14 cellular contexts compared by ENCODE assay signal in the genomic region with DNA sequence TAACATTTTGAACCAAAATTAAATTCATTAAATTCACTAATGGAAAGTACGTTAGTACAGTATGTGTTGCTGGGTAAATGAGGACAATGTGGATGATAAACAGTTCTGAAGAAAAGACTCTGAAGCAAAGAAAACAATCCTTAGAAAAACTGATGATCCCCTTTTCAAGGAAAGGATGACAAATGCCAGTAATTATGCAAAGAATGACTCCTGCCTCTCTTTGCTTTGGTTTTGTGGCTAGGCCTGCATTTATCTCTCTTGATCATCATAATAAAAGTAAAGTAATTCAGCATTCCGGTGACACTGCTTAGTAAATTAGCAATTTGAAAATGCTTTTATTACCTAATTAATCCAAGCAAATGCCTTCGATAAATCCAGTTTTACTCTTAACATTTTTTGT.
DNase-seq lines count a peak whose midpoint lies in the region; ATAC-seq and TF ChIP-seq lines count a peak whose summit lies in the region.
"Had no signal": no experiment of that assay in that cellular context is flagged by ENCODE, and none has a peak within 500 bp of the region (broad histone marks: within the 10 kb centered on the region; RNA-seq: fewer than 3 reads in every experiment).

No MANE protein-coding gene starts in this region.

- DNase-seq in activated CD4-positive, alpha-beta T cell treated with anti-CD3 and anti-CD28 coated beads for 36 hours: no peak
- DNase-seq in activated CD4-positive, alpha-beta T cell treated with anti-CD3 and anti-CD28 coated beads, Interleukin-2, amount 50 U/mL, for 1 hour: no peak
- DNase-seq in M059J (ENCODE audit: low read depth): peak; percentile 83
- peak; percentile 45 for DNase-seq in astrocyte of the hippocampus (ENCODE audit: low read depth, low spot score)
- no peak for DNase-seq in NCI-H2227 (lab: John Stamatoyannopoulos, UW; ENCODE audit: unreplicated experiment)
- no peak for DNase-seq in suprapubic skin (ENCODE audit: low spot score in 2 of 2)
- DNase-seq: caudate nucleus, islet precursor cell, naive B cell, NCI-H2029, T-helper 9 cell had no signal

- H3K27ac Mint-ChIP-seq in activated CD4-positive, alpha-beta T cell treated with anti-CD3 and anti-CD28 coated beads for 36 hours: peak overlapping the region; percentile 91
- H3K27ac Mint-ChIP-seq in nephron: no peak overlapping the region
- H3K27ac Mint-ChIP-seq: naive B cell had no signal

- no peaks in the 10 kb centered on the region for H3K4me1 ChIP-seq in suprapubic skin

- 55% methylated on average over 3 of the region's 3 CpGs for WGBS in suprapubic skin

- CTCF ChIA-PET in activated CD4-positive, alpha-beta T cell treated with anti-CD3 and anti-CD28 coated beads for 36 hours (lab: Charles Lee): no interaction called here

- peaks cover 29% of the 10 kb centered on the region for H3K4me1 Mint-ChIP-seq in activated CD4-positive, alpha-beta T cell treated with anti-CD3 and anti-CD28 coated beads for 36 hours
- no peaks in the 10 kb centered on the region for H3K4me1 Mint-ChIP-seq in nephron

- TF ChIP-seq EP300 in suprapubic skin (IDR thresholded peaks at IDR 0.05): no peak

- no peak overlapping the region for H3K27ac ChIP-seq in suprapubic skin

- H3K9me3 ChIP-seq in suprapubic skin: no peaks in the 10 kb centered on the region

- intact Hi-C loops in activated CD4-positive, alpha-beta T cell treated with anti-CD3 and anti-CD28 coated beads for 36 hours (cut with DNase I, micrococcal nuclease): loop anchor here (1.0 to 10.0 kb wide), 7 partner anchors 142 to 719 kb away; a partner anchor contains a TSS

- peaks cover 27% of the 10 kb centered on the region for H3K36me3 Mint-ChIP-seq in activated CD4-positive, alpha-beta T cell treated with anti-CD3 and anti-CD28 coated beads for 36 hours (ENCODE audit: low read depth)
- H3K36me3 Mint-ChIP-seq in nephron (ENCODE audit: low read depth): peaks cover 11% of the 10 kb centered on the region
- H3K36me3 Mint-ChIP-seq: naive B cell had no signal

- no peaks in the 10 kb centered on the region for H3K36me3 ChIP-seq in suprapubic skin

- TF ChIP-seq CTCF in nephron (IDR thresholded peaks at IDR 0.05; ENCODE audit: unreplicated experiment in 3 of 3) (no peak), suprapubic skin (IDR thresholded peaks at IDR 0.05) (no peak)

- no peak overlapping the region for H3K4me3 ChIP-seq in suprapubic skin
- H3K4me3 ChIP-seq: K562 had no signal

- no peaks in the 10 kb centered on the region for H3K27me3 ChIP-seq in suprapubic skin

- ATAC-seq in activated CD4-positive, alpha-beta T cell treated with anti-CD3 and anti-CD28 coated beads for 36 hours: peak; percentile 6
- ATAC-seq in GM18519 (IDR thresholded peaks at IDR 0.05; ENCODE audit: low FRiP score, unreplicated experiment): no peak
- ATAC-seq: K562 had no signal

- H3K27me3 Mint-ChIP-seq in activated CD4-positive, alpha-beta T cell treated with anti-CD3 and anti-CD28 coated beads for 36 hours: no peaks in the 10 kb centered on the region
- peaks cover 43% of the 10 kb centered on the region for H3K27me3 Mint-ChIP-seq in nephron (ENCODE audit: low read depth)

- no peaks in the 10 kb centered on the region for H3K9me3 Mint-ChIP-seq in activated CD4-positive, alpha-beta T cell treated with anti-CD3 and anti-CD28 coated beads for 36 hours (ENCODE audit: low read depth)
- H3K9me3 Mint-ChIP-seq in nephron: peaks cover 3% of the 10 kb centered on the region

- peak overlapping the region; percentile 99 for H3K4me3 Mint-ChIP-seq in activated CD4-positive, alpha-beta T cell treated with anti-CD3 and anti-CD28 coated beads for 36 hours
- H3K4me3 Mint-ChIP-seq in nephron: peak overlapping the region; percentile 48 to 81 (median 72)

- no peak for TF ChIP-seq POLR2A in suprapubic skin (IDR thresholded peaks at IDR 0.05)

- POLR2A ChIA-PET in activated CD4-positive, alpha-beta T cell treated with anti-CD3 and anti-CD28 coated beads for 36 hours (lab: Charles Lee): no interaction called here

Comparison
In these comparisons a context has a peak if more than half of its experiments do, and no peak if none do; other contexts are left out.
1. DNase-seq: peak in M059J (single experiment) and astrocyte of the hippocampus (single experiment); none in activated CD4-positive, alpha-beta T cell treated with anti-CD3 and anti-CD28 coated beads for 36 hours (single experiment), activated CD4-positive, alpha-beta T cell treated with anti-CD3 and anti-CD28 coated beads, Interleukin-2, amount 50 U/mL, for 1 hour (single experiment), NCI-H2227 (single experiment) and suprapubic skin (0 of 2).